In genomic region chr2:174333017-174333501, GRCh38 we compare ENCODE assay signal across 14 cellular contexts. TPM values are rescaled to one million over a fixed set of nuclear protein-coding genes. Genes with fewer than 3 reads are reported as not detected.
DNase-seq lines count a peak whose midpoint lies in the region; ATAC-seq, FAIRE-seq and TF ChIP-seq lines count a peak whose summit lies in the region.
"Had no signal": no experiment of that assay in that cellular context is flagged by ENCODE, and none has a peak within 500 bp of the region (broad histone marks: within the 10 kb centered on the region; RNA-seq: fewer than 3 reads in every experiment).

No MANE protein-coding gene starts in this region.

- TF ChIP-seq CTCF in DOHH2 (IDR thresholded peaks at IDR 0.05; ENCODE audit: low read depth, low read length, poor library complexity, severe bottlenecking), result no peak
- no peak for TF ChIP-seq CTCF in astrocyte (IDR thresholded peaks at IDR 0.05; ENCODE audit: insufficient read depth, low read depth, low read length)
- TF ChIP-seq CTCF in GM13976 (IDR thresholded peaks at IDR 0.05; ENCODE audit: borderline replicate concordance, control extremely low read depth, extremely low read depth, insufficient read depth, missing control alignments), result no peak

- H3K9me2 ChIP-seq in DOHH2 (replicated peaks; ENCODE audit: control insufficient read depth, low read length), result no peaks in the 10 kb centered on the region

- peaks cover 73% of the 10 kb centered on the region for H3K27me3 Mint-ChIP-seq in astrocyte (ENCODE audit: low read depth, unreplicated experiment)
- H3K27me3 Mint-ChIP-seq in natural killer cell treated with Interleukin-12 subunit alpha and Interleukin-12 subunit beta and Interleukin-15 and Interleukin-18, amount 100 ng/mL, for 72 hours, result peaks cover 57 to 77% of the 10 kb centered on the region in 2 donors

- in situ Hi-C loops in GM13976 (cut with MboI; ENCODE audit: low sequenced_read_pairs, unreplicated experiment), result no loop called here
- in situ Hi-C loops in ACHN (cut with HindIII; ENCODE audit: low pct_ligation_motif_present, low pct_unique_long_range_greater_than_20kb, low sequenced_read_pairs), result no loop called here

- H3K27ac ChIP-seq in DOHH2 (ENCODE audit: low read depth, low read length) (no peak overlapping the region), HUES48 (ENCODE audit: low read depth, low read length) (no peak overlapping the region), astrocyte (ENCODE audit: low read depth, low read length) (no peak overlapping the region)
- H3K27ac ChIP-seq: esophagus squamous epithelium had no signal

- H3K4me2 ChIP-seq in DOHH2 (ENCODE audit: low read length) (peak overlapping the region; percentile 52), astrocyte (ENCODE audit: low read length) (peak overlapping the region; percentile 67)

- peak overlapping the region; percentile 53 for H3K27ac Mint-ChIP-seq in astrocyte (ENCODE audit: unreplicated experiment)
- H3K27ac Mint-ChIP-seq in natural killer cell treated with Interleukin-12 subunit alpha and Interleukin-12 subunit beta and Interleukin-15 and Interleukin-18, amount 100 ng/mL, for 72 hours, result peak overlapping the region in 1 of 2 donors; percentile 21

- H3K4me1 ChIP-seq in DOHH2 (ENCODE audit: control insufficient read depth, low read length) (peaks cover 28% of the 10 kb centered on the region), HUES48 (ENCODE audit: control insufficient read depth, insufficient read depth, low read length) (peaks cover 64% of the 10 kb centered on the region), astrocyte (ENCODE audit: insufficient read depth, low read length) (peaks cover 8% of the 10 kb centered on the region)

- no peaks in the 10 kb centered on the region for H4K20me1 ChIP-seq in DOHH2 (ENCODE audit: control insufficient read depth, insufficient read depth, low read depth, low read length)
- peaks cover 40% of the 10 kb centered on the region for H4K20me1 ChIP-seq in astrocyte (ENCODE audit: insufficient read depth, low read length)

- peaks cover 79% of the 10 kb centered on the region for H3K27me3 ChIP-seq in DOHH2 (ENCODE audit: control insufficient read depth, low read length)
- peaks cover 100% of the 10 kb centered on the region for H3K27me3 ChIP-seq in HUES48 (ENCODE audit: control insufficient read depth, insufficient read depth, low read length)
- H3K27me3 ChIP-seq in astrocyte (ENCODE audit: insufficient read depth, low read length), result peaks cover 96% of the 10 kb centered on the region

- peak overlapping the region; percentile 29 for H3K4me3 Mint-ChIP-seq in astrocyte (ENCODE audit: unreplicated experiment)
- peak overlapping the region; percentile 56 for H3K4me3 Mint-ChIP-seq in natural killer cell treated with Interleukin-12 subunit alpha and Interleukin-12 subunit beta and Interleukin-15 and Interleukin-18, amount 100 ng/mL, for 72 hours

- H3K4me1 Mint-ChIP-seq in astrocyte (ENCODE audit: low read depth, unreplicated experiment), result peaks cover 11% of the 10 kb centered on the region
- peaks cover 34 to 36% of the 10 kb centered on the region in 2 donors for H3K4me1 Mint-ChIP-seq in natural killer cell treated with Interleukin-12 subunit alpha and Interleukin-12 subunit beta and Interleukin-15 and Interleukin-18, amount 100 ng/mL, for 72 hours (ENCODE audit: low read depth in 2 of 2)

- no peaks in the 10 kb centered on the region for H3K79me2 ChIP-seq in DOHH2 (ENCODE audit: control insufficient read depth, low read length)
- no peaks in the 10 kb centered on the region for H3K79me2 ChIP-seq in astrocyte (ENCODE audit: insufficient read depth, low read length)

- peaks cover 10% of the 10 kb centered on the region for H3F3A ChIP-seq in DOHH2 (ENCODE audit: control insufficient read depth, insufficient read depth)

- no peak overlapping the region for H2AFZ ChIP-seq in astrocyte (ENCODE audit: low read depth, low read length)

- no peaks in the 10 kb centered on the region for H3K9me3 ChIP-seq in DOHH2 (ENCODE audit: control insufficient read depth, insufficient read depth, low read length)
- H3K9me3 ChIP-seq in HUES48 (ENCODE audit: control insufficient read depth, insufficient read depth, low read length), result no peaks in the 10 kb centered on the region
- no peaks in the 10 kb centered on the region for H3K9me3 ChIP-seq in astrocyte (ENCODE audit: insufficient read depth, low read depth, low read length)
- H3K9me3 ChIP-seq: esophagus squamous epithelium had no signal

- H3K36me3 ChIP-seq in DOHH2 (ENCODE audit: control insufficient read depth, low read length), result no peaks in the 10 kb centered on the region
- H3K36me3 ChIP-seq in HUES48 (ENCODE audit: control insufficient read depth, insufficient read depth, low read length), result no peaks in the 10 kb centered on the region
- no peaks in the 10 kb centered on the region for H3K36me3 ChIP-seq in astrocyte (ENCODE audit: insufficient read depth, low read length)
- H3K36me3 ChIP-seq: esophagus squamous epithelium had no signal

- H3K36me3 Mint-ChIP-seq in astrocyte (ENCODE audit: low read depth, unreplicated experiment), result peaks cover 2% of the 10 kb centered on the region
- H3K36me3 Mint-ChIP-seq in natural killer cell treated with Interleukin-12 subunit alpha and Interleukin-12 subunit beta and Interleukin-15 and Interleukin-18, amount 100 ng/mL, for 72 hours, result no peaks in the 10 kb centered on the region

- H3K9me3 Mint-ChIP-seq in astrocyte (ENCODE audit: unreplicated experiment), result peaks cover 15% of the 10 kb centered on the region
- H3K9me3 Mint-ChIP-seq in natural killer cell treated with Interleukin-12 subunit alpha and Interleukin-12 subunit beta and Interleukin-15 and Interleukin-18, amount 100 ng/mL, for 72 hours, result no peaks in the 10 kb centered on the region

- DNase-seq in astrocyte (ENCODE audit: low read depth), result no peak
- DNase-seq in natural killer cell treated with Interleukin-12 subunit alpha and Interleukin-12 subunit beta and Interleukin-15 and Interleukin-18, amount 100 ng/mL, for 72 hours (ENCODE audit: low spot score), result no peak
- DNase-seq in GM13976 (ENCODE audit: low spot score), result no peak
- no peak for DNase-seq in NCI-H1694 treated with DMSO at 0.1 percent for 48 hours (lab: John Stamatoyannopoulos, UW)
- no peak for DNase-seq in globus pallidus (ENCODE audit: low spot score)
- no peak for DNase-seq in ACHN
- DNase-seq: esophagus squamous epithelium; NCI-H1694; stimulated activated CD4-positive, alpha-beta T cell treated with anti-CD3 and anti-CD28 coated beads, Interleukin-1b, Interleukin-23, amount 100 ng/mL, for 48 hours had no signal

- ATAC-seq in natural killer cell treated with Interleukin-12 subunit alpha and Interleukin-12 subunit beta and Interleukin-15 and Interleukin-18, amount 100 ng/mL, for 72 hours, result no peak

- H3K9ac ChIP-seq in HUES48 (ENCODE audit: low read depth, low read length) (no peak overlapping the region), astrocyte (ENCODE audit: low read length) (no peak overlapping the region)

- FAIRE-seq in astrocyte (lab: Jason Lieb, UNC), result no peak
- FAIRE-seq: islet of Langerhans had no signal

- H3K4me3 ChIP-seq in DOHH2 (ENCODE audit: low read length) (peak overlapping the region; percentile 40), HUES48 (ENCODE audit: low read depth, low read length) (0 out of 2 replicates have a peak overlapping the region, but pooled peaks have one; percentile 38), astrocyte (ENCODE audit: insufficient read depth, low read depth, low read length) (no peak overlapping the region)

RNA-seq across cellular contexts. Expression of gene SP9, which starts 1.7 kb away (rescaled TPM):
- total RNA-seq in astrocyte, result not detected in 2 replicates
- not detected for total RNA-seq in natural killer cell treated with Interleukin-12 subunit alpha and Interleukin-12 subunit beta and Interleukin-15 and Interleukin-18, amount 100 ng/mL, for 72 hours
- total RNA-seq: esophagus squamous epithelium, HT1080, osteocyte had no signal
